34 cellular contexts compared by ENCODE assay signal in the genomic region with DNA sequence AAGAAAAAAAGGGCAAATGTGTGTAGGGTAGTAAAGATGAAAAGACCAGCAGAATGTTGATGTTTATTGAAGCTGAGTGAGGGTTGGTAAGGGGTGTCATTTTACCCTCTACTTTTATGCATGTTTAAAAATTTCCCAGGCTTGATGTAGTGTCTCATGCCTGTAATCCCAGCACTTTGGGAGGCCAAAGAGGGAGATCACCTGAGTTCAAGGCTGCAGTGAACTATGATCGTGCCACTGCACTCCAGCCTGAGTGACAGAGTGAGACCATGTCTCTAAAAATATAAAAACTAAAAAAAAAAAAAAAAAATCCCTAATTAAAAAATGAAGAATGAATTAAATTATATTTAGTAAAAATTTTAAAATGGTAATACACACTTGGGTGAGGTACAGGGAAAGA.
"Had no signal": no experiment of that assay in that cellular context is flagged by ENCODE, and none has a peak within 500 bp of the region (broad histone marks: within the 10 kb centered on the region; RNA-seq: fewer than 3 reads in every experiment).

No MANE protein-coding gene starts in this region.

- H3K27me3 ChIP-seq: ascending aorta, cardiac muscle cell, SJCRH30 had no signal

- H3K4me1 ChIP-seq: SJCRH30 had no signal

- H3K27ac Mint-ChIP-seq: activated CD4-positive, alpha-beta memory T cell treated with anti-CD3 and anti-CD28 coated beads, Interleukin-2, amount 10 ng/mL, durations not matched to agents 7 days and 5 days; activated naive CD4-positive, alpha-beta T cell treated with anti-CD3 and anti-CD28 coated beads, Interleukin-2, amount 50 U/mL, for 24 hours; activated naive CD8-positive, alpha-beta T cell treated with anti-CD3 and anti-CD28 coated beads, Interleukin-2, amount 10 ng/mL, durations not matched to agents 7 days and 5 days; activated T-helper 2 cell treated with anti-CD3 and anti-CD28 coated beads, Interferon-gamma antibody, Interleukin-2, Interleukin-4, amounts not matched to agents 10 μg/mL and 5 μg/mL and 100 μg/mL, durations not matched to agents 14 hours and 24 hours and 36 hours had no signal

- H3K27me3 Mint-ChIP-seq: activated CD4-positive, alpha-beta memory T cell treated with anti-CD3 and anti-CD28 coated beads, Interleukin-2, amount 10 ng/mL, durations not matched to agents 7 days and 5 days; activated CD8-positive, alpha-beta memory T cell treated with anti-CD3 and anti-CD28 coated beads, Interleukin-2, amount 10 ng/mL, durations not matched to agents 7 days and 5 days; activated naive CD4-positive, alpha-beta T cell treated with anti-CD3 and anti-CD28 coated beads, Interleukin-2, amount 50 U/mL, for 24 hours; activated naive CD8-positive, alpha-beta T cell treated with anti-CD3 and anti-CD28 coated beads, Interleukin-2, amount 10 ng/mL, durations not matched to agents 7 days and 5 days had no signal

- ATAC-seq: activated CD8-positive, alpha-beta memory T cell treated with anti-CD3 and anti-CD28 coated beads, Interleukin-2, amount 10 ng/mL, durations not matched to agents 7 days and 5 days; Panc1 had no signal

- H3K4me2 ChIP-seq: KMS-11 had no signal

- H3K27ac ChIP-seq: ascending aorta, cardiac muscle cell, KMS-11, SJCRH30, SK-N-MC, WERI-Rb-1 had no signal

- H3K9me3 ChIP-seq: ascending aorta, SJCRH30 had no signal

- H3K4me3 Mint-ChIP-seq: activated CD4-positive, alpha-beta memory T cell treated with anti-CD3 and anti-CD28 coated beads, Interleukin-2, amount 10 ng/mL, durations not matched to agents 7 days and 5 days; activated CD8-positive, alpha-beta memory T cell treated with anti-CD3 and anti-CD28 coated beads, Interleukin-2, amount 10 ng/mL, durations not matched to agents 7 days and 5 days; activated naive CD4-positive, alpha-beta T cell treated with anti-CD3 and anti-CD28 coated beads, Interleukin-2, amount 50 U/mL, for 24 hours; activated naive CD8-positive, alpha-beta T cell treated with anti-CD3 and anti-CD28 coated beads, Interleukin-2, amount 10 ng/mL, durations not matched to agents 7 days and 5 days had no signal

- H3K9ac ChIP-seq: KMS-11 had no signal

- DNase-seq: activated CD4-positive, alpha-beta memory T cell treated with anti-CD3 and anti-CD28 coated beads, Interleukin-2, amount 10 ng/mL, durations not matched to agents 7 days and 5 days; activated CD4-positive, alpha-beta T cell treated with anti-CD3 and anti-CD28 coated beads for 1 hour; activated CD4-positive, alpha-beta T cell treated with anti-CD3 and anti-CD28 coated beads for 48 hours; activated CD4-positive, CD25-positive, alpha-beta regulatory T cell; activated CD8-positive, alpha-beta memory T cell treated with anti-CD3 and anti-CD28 coated beads for 24 hours; activated CD8-positive, alpha-beta memory T cell treated with anti-CD3 and anti-CD28 coated beads, Interleukin-2, amount 10 ng/mL, durations not matched to agents 7 days and 5 days; activated CD8-positive, alpha-beta memory T cell treated with anti-CD3 and anti-CD28 coated beads, Interleukin-2, amount 50 U/mL, for 48 hours; activated gamma-delta T cell; activated naive CD4-positive, alpha-beta T cell treated with Interleukin-2 at 50 U/mL for 16 hours; activated naive CD8-positive, alpha-beta T cell treated with anti-CD3 and anti-CD28 coated beads, Interleukin-2, amount 10 ng/mL, durations not matched to agents 7 days and 5 days; amygdala; MM.1S; MV-4-11; NCI-H1092; NCI-H146; NCI-H187; NCI-H2081; NCI-H2171 treated with DMSO at 0.1 percent for 48 hours; NCI-H2227 treated with DMSO at 0.1 percent for 48 hours; NCI-H446; NCI-H510A treated with DMSO at 0.1 percent for 48 hours; NCI-H526 treated with DMSO at 0.1 percent for 48 hours; NCI-H774; SHP77; SJCRH30; T1000; WERI-Rb-1 had no signal

- H3K4me3 ChIP-seq: ascending aorta, cardiac muscle cell, SJCRH30, SK-N-MC had no signal

- H3K9me3 Mint-ChIP-seq: activated CD4-positive, alpha-beta memory T cell treated with anti-CD3 and anti-CD28 coated beads, Interleukin-2, amount 10 ng/mL, durations not matched to agents 7 days and 5 days; activated naive CD4-positive, alpha-beta T cell treated with anti-CD3 and anti-CD28 coated beads, Interleukin-2, amount 50 U/mL, for 24 hours; activated naive CD8-positive, alpha-beta T cell treated with anti-CD3 and anti-CD28 coated beads, Interleukin-2, amount 10 ng/mL, durations not matched to agents 7 days and 5 days; activated T-helper 2 cell treated with anti-CD3 and anti-CD28 coated beads, Interferon-gamma antibody, Interleukin-2, Interleukin-4, amounts not matched to agents 10 μg/mL and 5 μg/mL and 100 μg/mL, durations not matched to agents 14 hours and 24 hours and 36 hours had no signal
